Comparison of ENCODE assay signal across 8 cellular contexts in the genomic region with DNA sequence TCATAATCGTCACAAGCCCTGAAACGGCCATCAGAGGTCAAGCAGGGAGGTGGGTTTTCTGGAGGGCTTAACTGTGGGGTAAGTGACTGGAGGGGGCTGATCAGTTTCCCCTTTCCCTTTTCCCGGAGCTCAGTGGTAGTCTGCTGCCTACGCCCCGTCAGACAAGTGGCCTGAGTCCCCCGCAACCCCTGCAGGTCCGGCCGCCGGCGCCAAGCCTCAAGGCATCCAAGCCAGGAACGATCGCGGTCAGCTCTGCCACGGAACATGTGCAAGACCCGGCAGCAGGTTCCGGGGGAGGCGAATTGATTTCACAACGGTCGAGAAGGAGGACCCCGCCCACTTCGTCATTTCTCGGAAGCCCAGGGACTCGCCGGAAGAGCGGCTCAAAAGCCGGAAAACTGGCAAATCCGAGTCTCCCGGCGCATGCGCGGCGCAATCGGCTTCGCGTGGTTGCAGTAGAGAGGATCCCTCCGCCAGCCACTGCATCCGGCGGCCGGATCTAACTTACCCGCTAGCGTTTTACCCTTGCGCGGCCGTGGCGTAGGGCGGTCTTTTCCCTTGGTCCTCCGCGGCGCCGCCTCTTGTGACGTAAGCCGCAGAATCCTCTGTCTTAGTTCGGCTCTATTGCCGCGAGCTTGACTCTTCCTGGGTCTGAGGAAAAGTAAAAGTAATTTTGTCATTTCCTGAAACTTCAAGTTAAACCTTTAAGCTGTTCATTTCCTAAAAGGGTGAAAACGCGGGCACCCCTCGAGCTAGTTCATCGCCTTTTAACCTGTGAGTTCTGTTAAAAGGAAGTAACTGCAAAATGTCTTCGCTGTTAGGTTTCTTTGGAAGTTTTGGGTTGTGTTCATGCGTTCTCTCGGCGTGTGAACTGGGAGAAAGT. TPM values are rescaled to one million over a fixed set of nuclear protein-coding genes. Genes with fewer than 3 reads are reported as not detected.
DNase-seq lines count a peak whose midpoint lies in the region; ATAC-seq, FAIRE-seq and TF ChIP-seq lines count a peak whose summit lies in the region.

No MANE protein-coding gene starts in this region.

- peaks cover 22% of the 10 kb centered on the region for H3K4me1 Mint-ChIP-seq in memory B cell

- peak overlapping the region; percentile 72 for H3K56ac ChIP-seq in H1 (replicated peaks; ENCODE audit: insufficient read length, low read depth, low read length)

- ATAC-seq in GM21390 (IDR thresholded peaks at IDR 0.05; ENCODE audit: unreplicated experiment) (peak; percentile 94), memory B cell (ENCODE audit: low read depth) (peak; percentile 87)

- WGBS in H1 (ENCODE audit: extremely low coverage in 1 of 2, insufficient coverage in 1 of 2, insufficient read length in 1 of 2, insufficient replicate concordance in 2 of 2, low coverage in 1 of 2, low lambda C conversion rate in 2 of 2, missing lambda C conversion rate in 1 of 2), 2 experiments = 1% methylated on average over 62 of the region's 63 CpGs; no CpG with 5 or more reads in 1 of the 2 experiments

- H2BK12ac ChIP-seq in H1 (ENCODE audit: low read depth, low read length) = no peak overlapping the region; the same call in 1 of the 2 replicates

- TF ChIP-seq EP300 in H1 (IDR thresholded peaks at IDR 0.05; ENCODE audit: borderline replicate concordance in 1 of 2, low read depth in 2 of 2, low read length in 2 of 2) = peak; percentile 6 to 77

- no peaks in the 10 kb centered on the region for H3K9me3 Mint-ChIP-seq in memory B cell

- peaks cover 0 to 3% (median 0%) of the 10 kb centered on the region in 4 experiments; a peak in 1 of 7 replicates for H3K4me1 ChIP-seq in H1 (replicated peaks in 1 of 4; ENCODE audit: control insufficient read depth in 3 of 4, insufficient read depth in 4 of 4, low read length in 3 of 4)

- H3K27me3 ChIP-seq in H1 (replicated peaks in 1 of 4; ENCODE audit: control insufficient read depth in 3 of 4, extremely low read depth in 1 of 4, insufficient read depth in 3 of 4, low read length in 3 of 4) = no peaks in the 10 kb centered on the region

- H3K23me2 ChIP-seq in H1 (ENCODE audit: low read depth, low read length) = peaks cover 7% of the 10 kb centered on the region

- peak overlapping the region; percentile 45 for H2AFZ ChIP-seq in H1 (ENCODE audit: low read length)

- H3K14ac ChIP-seq in H1 (ENCODE audit: insufficient read length) = no peak overlapping the region

- H2BK120ac ChIP-seq in H1 (replicated peaks; ENCODE audit: low read depth, low read length) = no peak overlapping the region

- in situ Hi-C loops in Caki2 (cut with HindIII; ENCODE audit: low pct_unique_long_range_greater_than_20kb, low sequenced_read_pairs) = no loop called here

- peak overlapping the region; percentile 67 to 81 (median 72) for H3K9ac ChIP-seq in H1 (replicated peaks in 1 of 4; ENCODE audit: extremely low read depth in 1 of 4, low read depth in 3 of 4, low read length in 3 of 4)

- H4K8ac ChIP-seq in H1 (ENCODE audit: extremely low read depth, insufficient read depth, low read length) = peak overlapping the region; percentile 90; the same call in 1 of the 2 replicates

- H2AK5ac ChIP-seq in H1 (ENCODE audit: low read depth, low read length) = no peak overlapping the region

- peak overlapping the region; percentile 77 to 78 for H3K4me2 ChIP-seq in H1 (ENCODE audit: insufficient read depth in 1 of 2, low read depth in 2 of 2, low read length in 2 of 2)

- H3K79me2 ChIP-seq in H1 (ENCODE audit: control insufficient read depth in 1 of 2, insufficient read depth in 2 of 2, low read length in 2 of 2) = peaks cover 0 to 14% of the 10 kb centered on the region in 2 experiments; a peak in 2 of 4 replicates

- no peak overlapping the region for H3K23ac ChIP-seq in H1 (ENCODE audit: insufficient read length)

- peak overlapping the region; percentile 55 for H3K4ac ChIP-seq in H1 (replicated peaks; ENCODE audit: insufficient read length, low read depth, low read length)

- 0 out of 4 replicates have a peak, but pooled peaks of 1 of the 2 experiments have one; percentile 0 for TF ChIP-seq RAD21 in H1 (IDR thresholded peaks at IDR 0.05 in 1 of 2, conservative IDR thresholded peaks at IDR 0.05 in 1 of 2; ENCODE audit: low read depth in 2 of 2, low read length in 2 of 2)

- H3K27ac ChIP-seq in H1 (ENCODE audit: low read depth, low read length) = peak overlapping the region; percentile 68; the same call in 1 of the 2 replicates

- H3K36me3 Mint-ChIP-seq in memory B cell = peaks cover 2% of the 10 kb centered on the region

- H4K5ac ChIP-seq in H1 (ENCODE audit: insufficient read length, low read depth, low read length) = peak overlapping the region; percentile 80

- POLR2A ChIA-PET in H1 (lab: Charles Lee; ENCODE audit: partially characterized antibody) = interaction anchor here (0.7 to 7.3 kb wide), 12 partner anchors 8 to 629 kb away, joined by 3 to 245 read pairs (median 4); a partner anchor contains a TSS

- no peak for TF ChIP-seq CTCF in H1 (IDR thresholded peaks at IDR 0.05; ENCODE audit: control extremely low read depth in 1 of 3, insufficient read depth in 1 of 3, low read depth in 1 of 3, low read length in 3 of 3)

- H3K18ac ChIP-seq in H1 (ENCODE audit: extremely low read depth, low read length) = peak overlapping the region; percentile 51

- peaks cover 6 to 18% of the 10 kb centered on the region in 2 experiments for H3K9me3 ChIP-seq in H1 (ENCODE audit: insufficient read depth in 2 of 2, low read depth in 1 of 2, low read length in 1 of 2)

- H3K27me3 Mint-ChIP-seq in memory B cell = no peaks in the 10 kb centered on the region

- H4K20me1 ChIP-seq in H1 (replicated peaks in 1 of 2; ENCODE audit: control insufficient read depth in 1 of 2, insufficient read depth in 2 of 2, low read length in 2 of 2) = no peaks in the 10 kb centered on the region

- H3K4me3 Mint-ChIP-seq in memory B cell = peak overlapping the region; percentile 91

- H2BK15ac ChIP-seq in H1 (ENCODE audit: low read length) = no peak overlapping the region

- H3K79me1 ChIP-seq in H1 (ENCODE audit: low read depth, low read length) = no peaks in the 10 kb centered on the region

- no peak overlapping the region for H2BK20ac ChIP-seq in H1 (ENCODE audit: low read length)

- DNase-seq in Caki2 (ENCODE audit: low read depth) (peak; percentile 100), HUDEP-2 (lab: John Stamatoyannopoulos, UW; ENCODE audit: unreplicated experiment in 76 of 76) (peak; percentile 39 to 100 (median 96)), NOMO-1 treated with dmso at 0.1 percent for 144 hours (lab: John Stamatoyannopoulos, UW; ENCODE audit: unreplicated experiment) (peak; percentile 100), H1 (ENCODE audit: low read depth in 1 of 2, low spot score in 2 of 2) (peak; percentile 91 to 99), memory B cell (ENCODE audit: low spot score in 2 of 2) (peak; percentile 84 to 95)
- DNase-seq in activated CD8-positive, alpha-beta memory T cell treated with anti-CD3 and anti-CD28 coated beads, Interleukin-2, amount 50 U/mL, for 1 hour (ENCODE audit: extremely low read depth) = peak; percentile 96
- peak; percentile 98 for DNase-seq in stimulated activated CD8-positive, alpha-beta memory T cell treated with anti-CD3 and anti-CD28 coated beads, Interleukin-12 subunit alpha, Interleukin-12 subunit beta, amount 100 ng/mL, for 1 hour (ENCODE audit: low read depth)

- peak overlapping the region; percentile 96 for H3K27ac Mint-ChIP-seq in memory B cell

- CTCF ChIA-PET in H1 (lab: Charles Lee; ENCODE audit: partially characterized antibody) = interaction anchor here (0.7 to 5.9 kb wide), 10 partner anchors 8 to 233 kb away, joined by 3 to 80 read pairs (median 4); a partner anchor contains a TSS

- H3K4me3 ChIP-seq in H1 (ENCODE audit: extremely low read depth in 1 of 4, insufficient read depth in 2 of 4, low read depth in 3 of 4, low read length in 4 of 4) = peak overlapping the region; percentile 64 to 86 (median 74)

- TF ChIP-seq POLR2A in H1 (IDR thresholded peaks at IDR 0.05; ENCODE audit: control extremely low read depth in 1 of 2, low read depth in 2 of 2, low read length in 2 of 2) = peak; percentile 24 to 95

- H4K91ac ChIP-seq in H1 (replicated peaks; ENCODE audit: insufficient read length, low read length) = peak overlapping the region; percentile 73

- peaks cover 0 to 15% (median 2%) of the 10 kb centered on the region in 4 experiments; a peak in 3 of 8 replicates for H3K36me3 ChIP-seq in H1 (ENCODE audit: control insufficient read depth in 2 of 4, insufficient read depth in 4 of 4, low read length in 3 of 4)

- no peak for FAIRE-seq in H1 (lab: Jason Lieb, UNC)

- H2BK5ac ChIP-seq in H1 (ENCODE audit: low read depth, low read length) = peak overlapping the region; percentile 61

TF ChIP-seq in H1, 55 proteins besides CTCF, POLR2A, EP300 and RAD21 (continues in another document):
- TF ChIP-seq HDAC6 (IDR thresholded peaks at IDR 0.05; ENCODE audit: low read depth, low read length) (no peak), RXRA (IDR thresholded peaks at IDR 0.05; ENCODE audit: insufficient read depth, low read depth, low read length) (no peak), EZH2 (IDR thresholded peaks at IDR 0.05; ENCODE audit: low read depth, low read length, severe bottlenecking) (no peak), RFX5 (IDR thresholded peaks at IDR 0.05; ENCODE audit: borderline replicate concordance, low read depth, low read length) (no peak), JUN (IDR thresholded peaks at IDR 0.05; ENCODE audit: low read depth, low read length) (no peak), SUZ12 (IDR thresholded peaks at IDR 0.05; ENCODE audit: low read length) (peak; percentile 50; the same call in 1 of the 2 replicates), BRCA1 (IDR thresholded peaks at IDR 0.05; ENCODE audit: low read depth, low read length) (no peak), TCF12 (IDR thresholded peaks at IDR 0.05; ENCODE audit: low read depth, low read length) (peak; percentile 39; the same call in 1 of the 2 replicates), ZNF274 (IDR thresholded peaks at IDR 0.05; ENCODE audit: borderline replicate concordance, extremely low read depth, low read length) (no peak), CBX8 (IDR thresholded peaks at IDR 0.05; ENCODE audit: borderline replicate concordance, low read depth, low read length) (no peak), CEBPB (IDR thresholded peaks at IDR 0.05; ENCODE audit: low read depth, low read length) (peak; percentile 91), JUND (IDR thresholded peaks at IDR 0.05; ENCODE audit: low read length) (0 out of 2 replicates have a peak, but pooled peaks have one; percentile 9)

RNA-seq across cellular contexts. Expression of a gene that starts 14.9 kb away (rescaled TPM):
- total RNA-seq in Caki2 (2014; rRNA removed; shearing (Covaris generic); ENCODE audit: low replicate concordance) = 31.0 and 69.5 TPM in 2 replicates
- total RNA-seq in H1 (2021; fragmentation: NEBNext Ultra II Directional; extraction: Animal tissue kit (Norgen Biotek cat#: 25700)) = 61.2 and 68.6 TPM in 2 replicates
- 64.5 and 87.6 TPM in 2 replicates for polyA plus RNA-seq in H1 (2011; rRNA removed)
- polyA plus RNA-seq in H1 (2011; cell fraction: cytosol; rRNA removed) = 68.4 TPM
- polyA plus RNA-seq in H1 (2011; cell fraction: nucleus; rRNA removed) = 330 TPM
- polyA plus RNA-seq in H1 (2012, experiment 1 of 2) = 40.6 to 54.1 TPM (median 46.0 TPM) in 4 replicates
- 3.7 TPM for polyA plus RNA-seq in H1 (2012, experiment 2 of 2)
- 82.9 TPM for polyA plus RNA-seq in H1 (2013, experiment 1 of 2)
- 66.2 TPM for polyA plus RNA-seq in H1 (2013, experiment 2 of 2)
- 76.1 and 90.5 TPM in 2 replicates for polyA minus RNA-seq in H1 (2011; rRNA and poly(A)+ RNA removed)
- 78.8 TPM for polyA minus RNA-seq in H1 (2011; cell fraction: cytosol; rRNA and poly(A)+ RNA removed)
- 499 TPM for polyA minus RNA-seq in H1 (2011; cell fraction: nucleus; rRNA and poly(A)+ RNA removed)

Comparison
In these comparisons a context has a peak if more than half of its experiments do, and no peak if none do; other contexts are left out.
1. Peak in every context shown above with its lines: DNase-seq, ATAC-seq, H3K4me3 ChIP-seq and H3K27ac ChIP-seq.